In the genomic region with DNA sequence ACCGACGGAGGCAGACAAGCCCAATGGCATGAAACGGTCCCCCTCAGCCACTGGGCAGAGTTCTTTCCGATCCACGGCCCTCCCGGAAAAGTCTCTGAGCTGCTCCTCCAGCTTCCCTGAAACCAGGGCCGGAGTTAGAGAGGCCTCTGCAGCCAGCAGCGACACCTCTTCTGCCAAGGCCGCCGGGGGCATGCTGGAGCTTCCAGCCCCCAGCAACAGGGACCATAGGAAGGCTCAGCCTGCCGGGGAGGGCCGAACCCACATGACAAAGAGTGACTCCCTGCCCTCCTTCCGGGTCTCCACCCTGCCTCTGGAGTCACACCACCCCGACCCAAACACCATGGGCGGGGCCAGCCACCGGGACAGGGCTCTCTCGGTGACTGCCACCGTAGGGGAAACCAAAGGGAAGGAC, we compare ENCODE assay signal across 8 cellular contexts.
DNase-seq lines count a peak whose midpoint lies in the region; ATAC-seq lines count a peak whose summit lies in the region.

No MANE protein-coding gene starts in this region.

- peaks cover 8% of the 10 kb centered on the region for H3K36me3 Mint-ChIP-seq in central memory CD8-positive, alpha-beta T cell (ENCODE audit: insufficient read depth)
- peaks cover 19 to 24% of the 10 kb centered on the region in 2 donors for H3K36me3 Mint-ChIP-seq in stimulated activated naive B cell treated with anti-CD40 and anti-IgM and Interleukin-4, amounts not matched to agents 10 μg/mL and 1 μg/mL and 100 μg/mL, for 72 hours

- H3K9ac ChIP-seq in mucosa of stomach (ENCODE audit: low read length) = peak overlapping the region; percentile 68

- H3K27me3 ChIP-seq in mucosa of stomach (ENCODE audit: control insufficient read depth, insufficient read depth, low read length) = no peaks in the 10 kb centered on the region

- DNase-seq in T-helper 9 cell (peak; percentile 57), NCI-H187 treated with DMSO at 0.1 percent for 48 hours (lab: John Stamatoyannopoulos, UW) (no peak), GOT3 (lab: John Stamatoyannopoulos, UW) (no peak)
- peak; percentile 27 to 35 for DNase-seq in central memory CD8-positive, alpha-beta T cell (ENCODE audit: low spot score in 2 of 2)
- DNase-seq in stimulated activated naive B cell treated with anti-CD40 and anti-IgM and Interleukin-4, amounts not matched to agents 10 μg/mL and 1 μg/mL and 100 μg/mL, for 72 hours = peak; percentile 61

- no peaks in the 10 kb centered on the region for H3K36me3 ChIP-seq in mucosa of stomach (ENCODE audit: control insufficient read depth, insufficient read depth, low read length)

- H3K9me3 Mint-ChIP-seq in central memory CD8-positive, alpha-beta T cell = no peaks in the 10 kb centered on the region
- H3K9me3 Mint-ChIP-seq in stimulated activated naive B cell treated with anti-CD40 and anti-IgM and Interleukin-4, amounts not matched to agents 10 μg/mL and 1 μg/mL and 100 μg/mL, for 72 hours = no peaks in the 10 kb centered on the region

- H3K4me1 Mint-ChIP-seq in central memory CD8-positive, alpha-beta T cell = peaks cover 24% of the 10 kb centered on the region
- H3K4me1 Mint-ChIP-seq in stimulated activated naive B cell treated with anti-CD40 and anti-IgM and Interleukin-4, amounts not matched to agents 10 μg/mL and 1 μg/mL and 100 μg/mL, for 72 hours = peaks cover 15 to 45% of the 10 kb centered on the region in 2 donors

- H3K4me1 ChIP-seq in mucosa of stomach (ENCODE audit: control insufficient read depth, insufficient read depth, low read length) = peaks cover 24% of the 10 kb centered on the region

- ATAC-seq in GM18502 (IDR thresholded peaks at IDR 0.05; ENCODE audit: poor library complexity, unreplicated experiment) (peak; percentile 51), HG03025 (IDR thresholded peaks at IDR 0.05; ENCODE audit: low FRiP score, unreplicated experiment) (peak; percentile 67)
- peak; percentile 39 for ATAC-seq in central memory CD8-positive, alpha-beta T cell (replicated peaks; ENCODE audit: extremely low read depth, poor library complexity, severe bottlenecking)
- peak; percentile 75 for ATAC-seq in stimulated activated naive B cell treated with anti-CD40 and anti-IgM and Interleukin-4, amounts not matched to agents 10 μg/mL and 1 μg/mL and 100 μg/mL, for 72 hours (replicated peaks)

- peak overlapping the region; percentile 77 for H3K4me3 Mint-ChIP-seq in central memory CD8-positive, alpha-beta T cell
- H3K4me3 Mint-ChIP-seq in stimulated activated naive B cell treated with anti-CD40 and anti-IgM and Interleukin-4, amounts not matched to agents 10 μg/mL and 1 μg/mL and 100 μg/mL, for 72 hours = peak overlapping the region; percentile 87

- H3K27ac Mint-ChIP-seq in central memory CD8-positive, alpha-beta T cell (ENCODE audit: low read depth) = peak overlapping the region; percentile 92
- H3K27ac Mint-ChIP-seq in stimulated activated naive B cell treated with anti-CD40 and anti-IgM and Interleukin-4, amounts not matched to agents 10 μg/mL and 1 μg/mL and 100 μg/mL, for 72 hours = peak overlapping the region; percentile 96

- no peak overlapping the region for H3K4me3 ChIP-seq in mucosa of stomach (ENCODE audit: low read length)

- no peaks in the 10 kb centered on the region for H3K9me3 ChIP-seq in mucosa of stomach (ENCODE audit: control insufficient read depth, low read length)

- no peaks in the 10 kb centered on the region for H3K27me3 Mint-ChIP-seq in central memory CD8-positive, alpha-beta T cell
- H3K27me3 Mint-ChIP-seq in stimulated activated naive B cell treated with anti-CD40 and anti-IgM and Interleukin-4, amounts not matched to agents 10 μg/mL and 1 μg/mL and 100 μg/mL, for 72 hours = no peaks in the 10 kb centered on the region

Comparison
In these comparisons a context has a peak if more than half of its experiments do, and no peak if none do; other contexts are left out.
1. DNase-seq: peak in T-helper 9 cell (single experiment), central memory CD8-positive, alpha-beta T cell (2 of 2) and stimulated activated naive B cell treated with anti-CD40 and anti-IgM and Interleukin-4, amounts not matched to agents 10 μg/mL and 1 μg/mL and 100 μg/mL, for 72 hours (single experiment); none in NCI-H187 treated with DMSO at 0.1 percent for 48 hours (single experiment) and GOT3 (single experiment).
2. Peak in every context shown above with its lines, with median percentiles within 50 percentile points of each other: ATAC-seq.